8 cellular contexts compared by ENCODE assay signal in genomic region chr5:1593785-1594335, GRCh38.
A peak's percentile ranks its signal among the peaks of the same experiment; 100 is the strongest.
DNase-seq lines count a peak whose midpoint lies in the region; ATAC-seq and TF ChIP-seq lines count a peak whose summit lies in the region.
"Not testable (repeated sequence)": the region's sequence is repeated elsewhere in the genome, so short reads cannot be mapped to it uniquely, and the experiment has no call there.

No MANE protein-coding gene starts in this region.

- not testable (repeated sequence) for H3K27me3 Mint-ChIP-seq in Caco-2 (ENCODE audit: insufficient read depth, unreplicated experiment); T-helper 1 cell treated with Interleukin-12 subunit alpha and Interleukin-12 subunit beta and Interleukin-4 antibody, amounts not matched to agents 30 μg/mL and 1 μg/mL, for 36 hours (ENCODE audit: low read depth); naive B cell; stimulated activated naive CD8-positive, alpha-beta T cell treated with anti-CD3 and anti-CD28 coated beads, Interleukin-15, Interleukin-2, amounts not matched to agents 100 ng/mL and 50 ng/mL, for 24 hours

- H3K36me3 ChIP-seq in Caco-2 (ENCODE audit: control insufficient read depth, insufficient read depth, low read length), result not testable (repeated sequence)

- BruUV-seq in Caco-2 (replicated peaks; lab: Mats Ljungman, UMichigan), result not testable (repeated sequence)

- POLR2A ChIA-PET in Caco-2 (lab: Charles Lee), result not testable (repeated sequence)

- not testable (repeated sequence) for H3K9me3 ChIP-seq in Caco-2

- H3K27me3 ChIP-seq in Caco-2 (replicated peaks; ENCODE audit: control insufficient read depth, insufficient read depth, low read length), result not testable (repeated sequence)

- not testable (repeated sequence) for DNase-seq in Caco-2; cardiac fibroblast (ENCODE audit: low read depth in 2 of 2); naive B cell
- peak; percentile 25 for DNase-seq in left cardiac atrium

- CTCF ChIA-PET in Caco-2 (lab: Charles Lee), result interaction anchor here (0.5 to 0.6 kb wide), 2 partner anchors 114 to 339 kb away, joined by 3 read pairs; no protein-coding TSS in a partner anchor

- ATAC-seq in GM21528 (IDR thresholded peaks at IDR 0.05; ENCODE audit: low FRiP score, unreplicated experiment) (peak; percentile 38), HG03354 (IDR thresholded peaks at IDR 0.05; ENCODE audit: poor library complexity, severe bottlenecking, unreplicated experiment) (peak; percentile 15), left cardiac atrium (peak; percentile 29 to 34)
- ATAC-seq in naive B cell (ENCODE audit: low read depth in 2 of 2), result not testable (repeated sequence)

- peaks cover 11% of the 10 kb centered on the region for H3K4me1 ChIP-seq in Caco-2

- not testable (repeated sequence) for H3K9me3 Mint-ChIP-seq in Caco-2 (ENCODE audit: unreplicated experiment); T-helper 1 cell treated with Interleukin-12 subunit alpha and Interleukin-12 subunit beta and Interleukin-4 antibody, amounts not matched to agents 30 μg/mL and 1 μg/mL, for 36 hours; naive B cell; stimulated activated naive CD8-positive, alpha-beta T cell treated with anti-CD3 and anti-CD28 coated beads, Interleukin-15, Interleukin-2, amounts not matched to agents 100 ng/mL and 50 ng/mL, for 24 hours

- H3K36me3 Mint-ChIP-seq in Caco-2 (ENCODE audit: insufficient read depth, unreplicated experiment); T-helper 1 cell treated with Interleukin-12 subunit alpha and Interleukin-12 subunit beta and Interleukin-4 antibody, amounts not matched to agents 30 μg/mL and 1 μg/mL, for 36 hours (ENCODE audit: low read depth); naive B cell: not testable (repeated sequence)
- peaks cover 11% of the 10 kb centered on the region for H3K36me3 Mint-ChIP-seq in stimulated activated naive CD8-positive, alpha-beta T cell treated with anti-CD3 and anti-CD28 coated beads, Interleukin-15, Interleukin-2, amounts not matched to agents 100 ng/mL and 50 ng/mL, for 24 hours (ENCODE audit: low read depth)

- H3K4me3 Mint-ChIP-seq in Caco-2 (ENCODE audit: unreplicated experiment) (peak overlapping the region; percentile 55), naive B cell (peak overlapping the region; percentile 79 to 92 (median 86))
- H3K4me3 Mint-ChIP-seq in T-helper 1 cell treated with Interleukin-12 subunit alpha and Interleukin-12 subunit beta and Interleukin-4 antibody, amounts not matched to agents 30 μg/mL and 1 μg/mL, for 36 hours, result peak overlapping the region; percentile 7
- peak overlapping the region; percentile 86 for H3K4me3 Mint-ChIP-seq in stimulated activated naive CD8-positive, alpha-beta T cell treated with anti-CD3 and anti-CD28 coated beads, Interleukin-15, Interleukin-2, amounts not matched to agents 100 ng/mL and 50 ng/mL, for 24 hours

- intact Hi-C loops in Caco-2 (cut with micrococcal nuclease; ENCODE audit: unreplicated experiment); left cardiac atrium (cut with DNase I): not testable (repeated sequence)

- H3K4me3 ChIP-seq in Caco-2 (ENCODE audit: low read depth, low read length) (peak overlapping the region; percentile 40), cardiac fibroblast (replicated peaks in 1 of 2; ENCODE audit: low read depth in 2 of 2, low read length in 2 of 2) (peak overlapping the region; percentile 59 to 66)

- not testable (repeated sequence) for TF ChIP-seq CTCF in Caco-2 (IDR thresholded peaks at IDR 0.05; ENCODE audit: insufficient read depth in 1 of 2, low read depth in 1 of 2, low read length in 1 of 2, severe bottlenecking in 1 of 2, unreplicated experiment in 1 of 2); cardiac fibroblast (IDR thresholded peaks at IDR 0.05; ENCODE audit: low read depth, low read length)

- not testable (repeated sequence) for H3K4me1 Mint-ChIP-seq in Caco-2 (ENCODE audit: low read depth, unreplicated experiment); T-helper 1 cell treated with Interleukin-12 subunit alpha and Interleukin-12 subunit beta and Interleukin-4 antibody, amounts not matched to agents 30 μg/mL and 1 μg/mL, for 36 hours (ENCODE audit: low read depth)
- H3K4me1 Mint-ChIP-seq in naive B cell, result peaks cover 6 to 18% (median 9%) of the 10 kb centered on the region in 3 donors
- H3K4me1 Mint-ChIP-seq in stimulated activated naive CD8-positive, alpha-beta T cell treated with anti-CD3 and anti-CD28 coated beads, Interleukin-15, Interleukin-2, amounts not matched to agents 100 ng/mL and 50 ng/mL, for 24 hours (ENCODE audit: low read depth), result peaks cover 22% of the 10 kb centered on the region

- not testable (repeated sequence) for H3K27ac Mint-ChIP-seq in Caco-2 (ENCODE audit: unreplicated experiment); T-helper 1 cell treated with Interleukin-12 subunit alpha and Interleukin-12 subunit beta and Interleukin-4 antibody, amounts not matched to agents 30 μg/mL and 1 μg/mL, for 36 hours
- peak overlapping the region in 4 of 6 donors; percentile 77 to 89 (median 86) for H3K27ac Mint-ChIP-seq in naive B cell
- H3K27ac Mint-ChIP-seq in stimulated activated naive CD8-positive, alpha-beta T cell treated with anti-CD3 and anti-CD28 coated beads, Interleukin-15, Interleukin-2, amounts not matched to agents 100 ng/mL and 50 ng/mL, for 24 hours, result peak overlapping the region; percentile 68

Comparison
In these comparisons a context has a peak if more than half of its experiments do, and no peak if none do; other contexts are left out.
1. H3K4me3 Mint-ChIP-seq: peak in every context shown above with its lines; median percentile 86 in stimulated activated naive CD8-positive, alpha-beta T cell treated with anti-CD3 and anti-CD28 coated beads, Interleukin-15, Interleukin-2, amounts not matched to agents 100 ng/mL and 50 ng/mL, for 24 hours; 86 in naive B cell; 55 in Caco-2; 7 in T-helper 1 cell treated with Interleukin-12 subunit alpha and Interleukin-12 subunit beta and Interleukin-4 antibody, amounts not matched to agents 30 μg/mL and 1 μg/mL, for 36 hours.